In the genomic region with DNA sequence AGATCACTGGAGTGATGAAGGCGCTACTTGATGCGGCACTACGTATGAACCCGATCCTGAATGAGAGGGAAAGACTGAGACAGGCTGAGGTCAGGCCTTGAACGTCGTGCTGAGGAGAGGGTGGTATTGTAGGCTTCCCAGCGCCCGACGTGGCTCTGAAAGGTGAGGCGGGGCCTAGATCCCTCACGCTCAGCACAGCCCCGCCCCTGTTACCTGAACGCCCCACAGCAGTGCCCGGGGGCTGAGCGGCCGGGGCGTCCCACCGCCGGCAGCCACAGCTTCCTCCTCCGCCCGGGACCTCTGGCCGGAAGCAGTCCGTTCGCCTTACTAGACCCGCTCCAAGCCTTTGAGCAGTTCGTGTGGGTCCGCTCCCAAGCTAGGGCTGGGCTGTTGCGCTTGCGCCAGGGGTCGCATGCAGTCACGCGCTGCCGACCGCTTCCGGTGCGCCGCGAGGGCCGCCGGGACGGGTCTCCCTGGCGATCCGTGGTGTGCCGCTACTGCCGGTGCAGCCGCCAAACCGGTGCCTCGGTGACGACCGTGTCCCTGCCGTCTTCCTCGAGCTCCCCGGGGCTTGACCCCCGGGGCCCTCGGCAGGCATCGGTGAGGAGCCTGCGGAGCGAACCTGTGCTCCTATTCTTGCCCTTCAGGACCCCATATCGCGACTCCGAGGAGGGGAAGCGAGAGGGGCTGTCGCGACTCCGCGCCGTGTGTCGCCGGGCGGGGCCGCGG, we compare ENCODE assay signal across 8 cellular contexts.
A peak's percentile ranks its signal among the peaks of the same experiment; 100 is the strongest.
DNase-seq lines count a peak whose midpoint lies in the region; ATAC-seq and TF ChIP-seq lines count a peak whose summit lies in the region.

A gene with protein sequence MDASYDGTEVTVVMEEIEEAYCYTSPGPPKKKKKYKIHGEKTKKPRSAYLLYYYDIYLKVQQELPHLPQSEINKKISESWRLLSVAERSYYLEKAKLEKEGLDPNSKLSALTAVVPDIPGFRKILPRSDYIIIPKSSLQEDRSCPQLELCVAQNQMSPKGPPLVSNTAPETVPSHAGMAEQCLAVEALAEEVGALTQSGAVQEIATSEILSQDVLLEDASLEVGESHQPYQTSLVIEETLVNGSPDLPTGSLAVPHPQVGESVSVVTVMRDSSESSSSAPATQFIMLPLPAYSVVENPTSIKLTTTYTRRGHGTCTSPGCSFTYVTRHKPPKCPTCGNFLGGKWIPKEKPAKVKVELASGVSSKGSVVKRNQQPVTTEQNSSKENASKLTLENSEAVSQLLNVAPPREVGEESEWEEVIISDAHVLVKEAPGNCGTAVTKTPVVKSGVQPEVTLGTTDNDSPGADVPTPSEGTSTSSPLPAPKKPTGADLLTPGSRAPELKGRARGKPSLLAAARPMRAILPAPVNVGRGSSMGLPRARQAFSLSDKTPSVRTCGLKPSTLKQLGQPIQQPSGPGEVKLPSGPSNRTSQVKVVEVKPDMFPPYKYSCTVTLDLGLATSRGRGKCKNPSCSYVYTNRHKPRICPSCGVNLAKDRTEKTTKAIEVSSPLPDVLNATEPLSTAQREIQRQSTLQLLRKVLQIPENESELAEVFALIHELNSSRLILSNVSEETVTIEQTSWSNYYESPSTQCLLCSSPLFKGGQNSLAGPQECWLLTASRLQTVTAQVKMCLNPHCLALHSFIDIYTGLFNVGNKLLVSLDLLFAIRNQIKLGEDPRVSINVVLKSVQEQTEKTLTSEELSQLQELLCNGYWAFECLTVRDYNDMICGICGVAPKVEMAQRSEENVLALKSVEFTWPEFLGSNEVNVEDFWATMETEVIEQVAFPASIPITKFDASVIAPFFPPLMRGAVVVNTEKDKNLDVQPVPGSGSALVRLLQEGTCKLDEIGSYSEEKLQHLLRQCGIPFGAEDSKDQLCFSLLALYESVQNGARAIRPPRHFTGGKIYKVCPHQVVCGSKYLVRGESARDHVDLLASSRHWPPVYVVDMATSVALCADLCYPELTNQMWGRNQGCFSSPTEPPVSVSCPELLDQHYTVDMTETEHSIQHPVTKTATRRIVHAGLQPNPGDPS (N-terminal part only) (plus strand): TSS at position 479 of the 729 bp plus-strand sequence. CDS start 4,114 bp downstream, outside the sequence.
A gene (minus strand): TSS at position 394 of the 729 bp plus-strand sequence. CDS start 4,306 bp downstream, outside the sequence.

- TF ChIP-seq CTCF in AG09319 (IDR thresholded peaks at IDR 0.05; ENCODE audit: low read depth, low read length) = peak; percentile 5

- ATAC-seq in GM19023 (IDR thresholded peaks at IDR 0.05; ENCODE audit: unreplicated experiment) = peak; percentile 88
- ATAC-seq in HG03196 (IDR thresholded peaks at IDR 0.05; ENCODE audit: unreplicated experiment) = peak; percentile 87

- DNase-seq in AG09319 (ENCODE audit: extremely low read depth, low read depth) = peak; percentile 86
- peak; percentile 98 for DNase-seq in NCI-H226
- peak; percentile 71 to 82 (median 78) for DNase-seq in activated CD4-positive, CD25-positive, alpha-beta regulatory T cell (lab: John Stamatoyannopoulos, UW)
- DNase-seq in central memory CD4-positive, alpha-beta T cell = peak; percentile 77
- DNase-seq in islet precursor cell = peak; percentile 99
- DNase-seq in stimulated activated CD4-positive, alpha-beta T cell treated with anti-CD3 and anti-CD28 coated beads, Interleukin-12 subunit alpha, Interleukin-12 subunit beta, amount 100 ng/mL, for 4 hours = peak; percentile 86

Comparison
In these comparisons a context has a peak if more than half of its experiments do, and no peak if none do; other contexts are left out.
1. Peak in every context shown above with its lines: DNase-seq and ATAC-seq.